1 cellular context compared by ENCODE assay signal in the genomic region with DNA sequence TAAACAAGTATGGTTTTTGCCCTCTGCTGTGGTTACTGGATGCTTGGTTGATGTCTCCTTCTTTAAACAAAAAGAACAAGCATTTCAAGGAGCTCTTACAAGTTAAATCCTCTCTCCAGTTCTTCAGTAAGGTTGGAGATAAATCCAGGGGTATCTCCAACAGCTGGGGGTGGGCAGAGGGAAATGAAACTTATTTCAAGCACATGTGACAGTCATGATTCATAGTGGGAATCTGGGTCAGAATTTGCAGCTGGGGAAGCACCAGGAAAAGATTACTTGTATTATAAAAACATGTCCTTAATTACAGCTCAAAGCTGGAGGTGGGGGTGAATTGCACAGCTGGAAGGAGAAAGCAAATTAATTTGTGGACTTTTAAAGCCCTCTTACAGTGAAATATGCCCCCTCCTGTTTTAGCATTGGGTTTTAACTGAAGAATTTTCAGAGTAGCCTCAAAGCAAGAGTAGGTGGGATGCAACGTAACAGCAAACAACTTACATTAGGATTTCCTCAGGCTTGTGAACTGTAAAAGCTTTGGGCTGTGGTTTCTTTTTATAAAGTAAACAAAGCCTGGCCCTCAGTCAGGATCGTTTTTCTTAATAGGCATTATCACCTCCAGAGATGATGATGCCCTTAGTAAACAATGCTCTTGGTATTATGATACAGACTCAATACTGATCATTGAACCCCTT.
TF ChIP-seq lines count a peak whose summit lies in the region.

No MANE protein-coding gene starts in this region.

TF ChIP-seq in H1, 55 proteins besides CTCF, POLR2A, EP300 and RAD21 (continued from another document):
- TF ChIP-seq HDAC6 (IDR thresholded peaks at IDR 0.05; ENCODE audit: low read depth, low read length) (no peak), CTBP2 (IDR thresholded peaks at IDR 0.05; ENCODE audit: borderline replicate concordance, insufficient read depth, insufficient read length, low read length) (no peak), KDM1A (IDR thresholded peaks at IDR 0.05; ENCODE audit: borderline replicate concordance, low read length) (no peak), TCF12 (IDR thresholded peaks at IDR 0.05; ENCODE audit: low read depth, low read length) (no peak), HDAC2 (IDR thresholded peaks at IDR 0.05; ENCODE audit: borderline replicate concordance in 1 of 2, low read depth in 2 of 2, low read length in 2 of 2) (no peak), JUND (IDR thresholded peaks at IDR 0.05; ENCODE audit: low read length) (no peak), FOSL1 (IDR thresholded peaks at IDR 0.05; ENCODE audit: insufficient read depth, low read depth, low read length) (no peak)
- TF ChIP-seq, protein P1, sequence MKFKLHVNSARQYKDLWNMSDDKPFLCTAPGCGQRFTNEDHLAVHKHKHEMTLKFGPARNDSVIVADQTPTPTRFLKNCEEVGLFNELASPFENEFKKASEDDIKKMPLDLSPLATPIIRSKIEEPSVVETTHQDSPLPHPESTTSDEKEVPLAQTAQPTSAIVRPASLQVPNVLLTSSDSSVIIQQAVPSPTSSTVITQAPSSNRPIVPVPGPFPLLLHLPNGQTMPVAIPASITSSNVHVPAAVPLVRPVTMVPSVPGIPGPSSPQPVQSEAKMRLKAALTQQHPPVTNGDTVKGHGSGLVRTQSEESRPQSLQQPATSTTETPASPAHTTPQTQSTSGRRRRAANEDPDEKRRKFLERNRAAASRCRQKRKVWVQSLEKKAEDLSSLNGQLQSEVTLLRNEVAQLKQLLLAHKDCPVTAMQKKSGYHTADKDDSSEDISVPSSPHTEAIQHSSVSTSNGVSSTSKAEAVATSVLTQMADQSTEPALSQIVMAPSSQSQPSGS (IDR thresholded peaks at IDR 0.05; ENCODE audit: low read length) = no peak
- TF ChIP-seq, protein P2, sequence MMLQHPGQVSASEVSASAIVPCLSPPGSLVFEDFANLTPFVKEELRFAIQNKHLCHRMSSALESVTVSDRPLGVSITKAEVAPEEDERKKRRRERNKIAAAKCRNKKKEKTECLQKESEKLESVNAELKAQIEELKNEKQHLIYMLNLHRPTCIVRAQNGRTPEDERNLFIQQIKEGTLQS (IDR thresholded peaks at IDR 0.05; ENCODE audit: insufficient read depth, low read depth, low read length) = no peak
